ENCODE assay signal across 1 cellular context in the genomic region with DNA sequence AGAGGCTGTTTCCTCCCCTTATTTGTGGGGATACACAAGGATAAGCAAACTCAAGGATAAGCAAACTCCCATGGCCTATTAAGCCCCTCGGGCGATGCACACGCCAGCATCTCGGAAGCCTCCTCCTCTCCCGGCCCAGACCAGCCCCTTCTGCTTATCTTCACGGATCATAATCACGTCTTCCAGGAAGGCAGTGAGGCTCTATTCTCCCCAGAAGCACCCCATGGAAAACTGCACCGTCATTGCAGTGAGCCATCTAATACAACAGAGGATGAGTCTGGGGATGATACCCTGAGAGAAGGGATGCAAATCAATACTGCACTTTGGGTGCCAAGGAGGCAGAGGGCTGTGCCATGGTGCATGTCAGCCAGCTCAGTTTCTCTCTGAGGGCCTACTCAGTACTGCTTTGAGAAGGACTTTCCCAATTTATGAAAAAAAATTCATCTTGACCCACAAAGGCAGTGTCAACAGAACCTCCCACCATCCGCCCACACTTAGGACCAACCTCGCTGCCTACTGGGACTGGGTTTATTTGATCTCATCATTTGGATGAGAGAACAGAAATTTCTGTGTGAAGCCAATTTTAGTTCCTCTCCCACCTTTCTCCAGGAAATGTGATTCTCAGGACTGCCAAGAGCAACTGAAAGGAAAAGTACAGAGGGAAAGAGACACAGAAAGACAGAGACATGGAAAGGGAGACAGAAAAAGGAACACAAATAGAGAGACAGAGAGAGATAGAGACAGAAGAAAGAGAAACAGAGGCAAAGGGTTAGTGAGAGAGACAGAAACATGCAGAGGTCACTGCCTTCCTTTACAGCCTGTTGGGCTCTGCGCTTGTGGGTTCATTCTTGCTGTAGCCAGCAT.
TF ChIP-seq lines count a peak whose summit lies in the region.

No MANE protein-coding gene starts in this region.

TF ChIP-seq in IMR-90, 13 proteins besides CTCF, POLR2A, EP300 and RAD21:
- TF ChIP-seq NFE2L2 (IDR thresholded peaks at IDR 0.05; ENCODE audit: low read depth, low read length) (peak; percentile 69), FOS (IDR thresholded peaks at IDR 0.05; ENCODE audit: low read depth, low read length) (no peak)
